ENCODE assay signal across 8 cellular contexts in genomic region chr1:224502459-224503160, GRCh38.
DNase-seq lines count a peak whose midpoint lies in the region; ATAC-seq and TF ChIP-seq lines count a peak whose summit lies in the region.

No MANE protein-coding gene starts in this region.

- peak overlapping the region; percentile 88 for H2BK120ac ChIP-seq in IMR-90 (ENCODE audit: low read depth, low read length)

- H3K27ac ChIP-seq in A673 (ENCODE audit: low read depth, low read length, poor library complexity, severe bottlenecking): peak overlapping the region; percentile 86
- H3K27ac ChIP-seq in IMR-90 (ENCODE audit: insufficient read depth, low read length): peak overlapping the region; percentile 96
- peak overlapping the region; percentile 94 for H3K27ac ChIP-seq in VCaP
- H3K27ac ChIP-seq in upper lobe of right lung: peak overlapping the region; percentile 73

- ATAC-seq in IMR-90 (ENCODE audit: low read depth) (peak; percentile 15), upper lobe of right lung (peak; percentile 8), HG02973 (IDR thresholded peaks at IDR 0.05; ENCODE audit: unreplicated experiment) (no peak)

- POLR2A ChIA-PET in A673 (lab: Charles Lee; ENCODE audit: low non-redundant PET): no interaction called here
- POLR2A ChIA-PET in IMR-90 (lab: Charles Lee; ENCODE audit: unreplicated experiment): no interaction called here

- dilution Hi-C loops in IMR-90 (cut with HindIII; ENCODE audit: low sequenced_read_pairs, unreplicated experiment): no loop called here

- no peak for TF ChIP-seq CTCF in A673 (conservative IDR thresholded peaks at IDR 0.05; ENCODE audit: low read depth, low read length)
- TF ChIP-seq CTCF in IMR-90 (conservative IDR thresholded peaks at IDR 0.05; ENCODE audit: low read depth, low read length): no peak
- no peak for TF ChIP-seq CTCF in VCaP (conservative IDR thresholded peaks at IDR 0.05)
- no peak for TF ChIP-seq CTCF in upper lobe of right lung (IDR thresholded peaks at IDR 0.05)
- TF ChIP-seq CTCF in GM13977 (IDR thresholded peaks at IDR 0.05; ENCODE audit: extremely low read depth, insufficient read depth, missing control alignments): no peak

- H3K79me1 ChIP-seq in IMR-90 (ENCODE audit: low read depth in 1 of 2, low read length in 2 of 2): no peaks in the 10 kb centered on the region

- in situ Hi-C loops in IMR-90 (cut with MboI; ENCODE audit: low sequenced_read_pairs) (no loop called here), GM13977 (cut with MboI; ENCODE audit: low pct_unique_long_range_greater_than_20kb, low sequenced_read_pairs, unreplicated experiment) (no loop called here)

- no peak for TF ChIP-seq RAD21 in IMR-90 (IDR thresholded peaks at IDR 0.05; ENCODE audit: low read length)

- peak overlapping the region; percentile 84 for H4K91ac ChIP-seq in IMR-90 (ENCODE audit: insufficient read depth, low read depth, low read length)

- no CpG with 5 or more reads among the region's 12 CpGs for WGBS in IMR-90 (ENCODE audit: extremely low coverage in 2 of 2, insufficient read length in 1 of 2), 2 experiments

- peak overlapping the region; percentile 89 for H4K5ac ChIP-seq in IMR-90 (ENCODE audit: low read depth, low read length)

- H3K4me1 ChIP-seq in A673 (ENCODE audit: insufficient read depth, low read length, poor library complexity, severe bottlenecking) (peaks cover 81% of the 10 kb centered on the region), IMR-90 (ENCODE audit: control insufficient read depth, insufficient read depth, low read length) (peaks cover 33% of the 10 kb centered on the region), upper lobe of right lung (peaks cover 40% of the 10 kb centered on the region)

- peak overlapping the region; percentile 22 for H2AK9ac ChIP-seq in IMR-90 (replicated peaks; ENCODE audit: low read depth, low read length, poor library complexity)

- intact Hi-C loops in A673 (cut with micrococcal nuclease; ENCODE audit: unreplicated experiment) (loop anchor here (2.0 to 5.0 kb wide), 2 partner anchors 20 to 420 kb away; no protein-coding TSS in a partner anchor), IMR-90 (cut with micrococcal nuclease) (loop anchor here (2.0 kb wide), 1 partner anchor 46 kb away; no protein-coding TSS in a partner anchor), upper lobe of right lung (cut with DNase I) (no loop called here)

- BruUV-seq in A673 (replicated peaks; lab: Mats Ljungman, UMichigan) (no TSS peak), IMR-90 (replicated peaks; lab: Mats Ljungman, UMichigan) (no TSS peak)

- peak overlapping the region; percentile 98 for H3K18ac ChIP-seq in IMR-90 (ENCODE audit: low read depth, low read length)

- H2BK15ac ChIP-seq in IMR-90 (ENCODE audit: low read depth, low read length): peak overlapping the region; percentile 96

- peak overlapping the region; percentile 92 for H2BK20ac ChIP-seq in IMR-90 (ENCODE audit: low read depth, low read length)

- peak overlapping the region; percentile 79; the same call in 1 of the 2 replicates for H3K23ac ChIP-seq in IMR-90 (ENCODE audit: low read depth, low read length)

- peak overlapping the region; percentile 67 for H3K56ac ChIP-seq in IMR-90 (ENCODE audit: extremely low read depth, insufficient read depth, low read length)

- peak overlapping the region; percentile 83 for H3K14ac ChIP-seq in IMR-90 (replicated peaks; ENCODE audit: low read depth, low read length)

- peaks cover 17% of the 10 kb centered on the region for H3K9me1 ChIP-seq in IMR-90 (ENCODE audit: insufficient read depth, low read length)

- no peaks in the 10 kb centered on the region for H3K36me3 ChIP-seq in A673 (ENCODE audit: insufficient read depth, low read length, poor library complexity, severe bottlenecking)
- H3K36me3 ChIP-seq in IMR-90 (ENCODE audit: control insufficient read depth, insufficient read depth, low read length): no peaks in the 10 kb centered on the region
- H3K36me3 ChIP-seq in upper lobe of right lung: no peaks in the 10 kb centered on the region

- peak overlapping the region; percentile 91 to 92; a peak in 3 of 4 replicates for H4K8ac ChIP-seq in IMR-90 (ENCODE audit: low read depth in 2 of 2, low read length in 2 of 2)

- peak overlapping the region; percentile 90 for H3K4ac ChIP-seq in IMR-90 (ENCODE audit: low read depth, low read length)

- H2AFZ ChIP-seq in IMR-90 (replicated peaks; ENCODE audit: low read length, poor library complexity): peak overlapping the region; percentile 89

- H2BK5ac ChIP-seq in IMR-90 (ENCODE audit: low read depth, low read length, poor library complexity, severe bottlenecking): peak overlapping the region; percentile 92

- peak overlapping the region; percentile 65 for H3K9ac ChIP-seq in IMR-90 (ENCODE audit: low read depth, low read length)

- no peak for TF ChIP-seq POLR2A in IMR-90 (IDR thresholded peaks at IDR 0.05; ENCODE audit: low read depth, low read length)

- H3K9me3 ChIP-seq in A673 (ENCODE audit: low read depth, low read length, poor library complexity, severe bottlenecking): no peaks in the 10 kb centered on the region
- no peaks in the 10 kb centered on the region for H3K9me3 ChIP-seq in IMR-90 (ENCODE audit: control insufficient read depth, insufficient read depth, low read length)
- no peaks in the 10 kb centered on the region for H3K9me3 ChIP-seq in upper lobe of right lung

- no peaks in the 10 kb centered on the region for H4K20me1 ChIP-seq in IMR-90 (ENCODE audit: insufficient read depth, low read length)

- peak overlapping the region; percentile 66; the same call in 1 of the 2 replicates for H2AK5ac ChIP-seq in IMR-90 (ENCODE audit: low read depth, low read length)

- H3K4me2 ChIP-seq in IMR-90 (ENCODE audit: low read depth, low read length): peak overlapping the region; percentile 83

- peak overlapping the region; percentile 4 for H3K4me3 ChIP-seq in A673 (ENCODE audit: low read depth, low read length, poor library complexity, severe bottlenecking)
- no peak overlapping the region for H3K4me3 ChIP-seq in IMR-90 (ENCODE audit: insufficient read depth, low read depth, low read length)
- no peak overlapping the region for H3K4me3 ChIP-seq in upper lobe of right lung

- peak; percentile 59 for DNase-seq in A673 (ENCODE audit: low spot score)
- DNase-seq in IMR-90: no peak
- peak; percentile 39 for DNase-seq in kidney glomerular epithelial cell (lab: John Stamatoyannopoulos, UW)
- DNase-seq in upper lobe of right lung: no peak
- DNase-seq in GM19240 (ENCODE audit: insufficient read length, low spot score): no peak
- no peak for DNase-seq in GM13977 (ENCODE audit: low spot score)

- CTCF ChIA-PET in A673 (lab: Charles Lee) (no interaction called here), IMR-90 (lab: Yijun Ruan, JAX) (interaction anchor here (0.6 to 1.0 kb wide), 3 partner anchors 11 to 386 kb away, joined by 3 read pairs; no protein-coding TSS in a partner anchor)

- no peaks in the 10 kb centered on the region for H3K27me3 ChIP-seq in A673 (replicated peaks; ENCODE audit: insufficient read depth, low read depth, low read length, poor library complexity)
- H3K27me3 ChIP-seq in IMR-90 (ENCODE audit: control insufficient read depth, insufficient read depth, low read length): no peaks in the 10 kb centered on the region
- H3K27me3 ChIP-seq in upper lobe of right lung: no peaks in the 10 kb centered on the region

TF ChIP-seq in IMR-90, 13 proteins besides CTCF, POLR2A, EP300 and RAD21:
- TF ChIP-seq, protein P1, sequence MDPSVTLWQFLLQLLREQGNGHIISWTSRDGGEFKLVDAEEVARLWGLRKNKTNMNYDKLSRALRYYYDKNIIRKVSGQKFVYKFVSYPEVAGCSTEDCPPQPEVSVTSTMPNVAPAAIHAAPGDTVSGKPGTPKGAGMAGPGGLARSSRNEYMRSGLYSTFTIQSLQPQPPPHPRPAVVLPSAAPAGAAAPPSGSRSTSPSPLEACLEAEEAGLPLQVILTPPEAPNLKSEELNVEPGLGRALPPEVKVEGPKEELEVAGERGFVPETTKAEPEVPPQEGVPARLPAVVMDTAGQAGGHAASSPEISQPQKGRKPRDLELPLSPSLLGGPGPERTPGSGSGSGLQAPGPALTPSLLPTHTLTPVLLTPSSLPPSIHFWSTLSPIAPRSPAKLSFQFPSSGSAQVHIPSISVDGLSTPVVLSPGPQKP (IDR thresholded peaks at IDR 0.05; ENCODE audit: borderline replicate concordance, low read depth, low read length): no peak
- TF ChIP-seq MXI1 (IDR thresholded peaks at IDR 0.05; ENCODE audit: borderline replicate concordance, low read depth, low read length): no peak
- TF ChIP-seq SMC3 (IDR thresholded peaks at IDR 0.05; ENCODE audit: low read depth, low read length): no peak
- TF ChIP-seq MAZ (IDR thresholded peaks at IDR 0.05; ENCODE audit: borderline replicate concordance, low read depth, low read length): no peak
- no peak for TF ChIP-seq CEBPB (IDR thresholded peaks at IDR 0.05; ENCODE audit: low read depth, low read length)
- no peak for TF ChIP-seq RFX5 (IDR thresholded peaks at IDR 0.05; ENCODE audit: low read depth, low read length)
- no peak for TF ChIP-seq RCOR1 (IDR thresholded peaks at IDR 0.05; ENCODE audit: insufficient replicate concordance, low read length)
- no peak for TF ChIP-seq FOS (IDR thresholded peaks at IDR 0.05; ENCODE audit: low read depth, low read length)
- no peak for TF ChIP-seq NFE2L2 (IDR thresholded peaks at IDR 0.05; ENCODE audit: low read depth, low read length)
- TF ChIP-seq MAFK (IDR thresholded peaks at IDR 0.05; ENCODE audit: low read depth, low read length): no peak
- no peak for TF ChIP-seq CHD1 (IDR thresholded peaks at IDR 0.05; ENCODE audit: low read depth, low read length)
- TF ChIP-seq, protein P2, sequence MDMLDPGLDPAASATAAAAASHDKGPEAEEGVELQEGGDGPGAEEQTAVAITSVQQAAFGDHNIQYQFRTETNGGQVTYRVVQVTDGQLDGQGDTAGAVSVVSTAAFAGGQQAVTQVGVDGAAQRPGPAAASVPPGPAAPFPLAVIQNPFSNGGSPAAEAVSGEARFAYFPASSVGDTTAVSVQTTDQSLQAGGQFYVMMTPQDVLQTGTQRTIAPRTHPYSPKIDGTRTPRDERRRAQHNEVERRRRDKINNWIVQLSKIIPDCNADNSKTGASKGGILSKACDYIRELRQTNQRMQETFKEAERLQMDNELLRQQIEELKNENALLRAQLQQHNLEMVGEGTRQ (IDR thresholded peaks at IDR 0.05; ENCODE audit: low read depth, low read length): no peak
- TF ChIP-seq BHLHE40 (IDR thresholded peaks at IDR 0.05; ENCODE audit: low read depth, low read length): no peak

Comparison
In these comparisons a context has a peak if more than half of its experiments do, and no peak if none do; other contexts are left out.
1. DNase-seq: peak in A673 (single experiment) and kidney glomerular epithelial cell (single experiment); none in IMR-90 (single experiment), upper lobe of right lung (single experiment), GM19240 (single experiment) and GM13977 (single experiment).
2. Peak in every context shown above with its lines, with median percentiles within 50 percentile points of each other: H3K27ac ChIP-seq.